ENCODE assay signal across 35 cellular contexts in the genomic region with DNA sequence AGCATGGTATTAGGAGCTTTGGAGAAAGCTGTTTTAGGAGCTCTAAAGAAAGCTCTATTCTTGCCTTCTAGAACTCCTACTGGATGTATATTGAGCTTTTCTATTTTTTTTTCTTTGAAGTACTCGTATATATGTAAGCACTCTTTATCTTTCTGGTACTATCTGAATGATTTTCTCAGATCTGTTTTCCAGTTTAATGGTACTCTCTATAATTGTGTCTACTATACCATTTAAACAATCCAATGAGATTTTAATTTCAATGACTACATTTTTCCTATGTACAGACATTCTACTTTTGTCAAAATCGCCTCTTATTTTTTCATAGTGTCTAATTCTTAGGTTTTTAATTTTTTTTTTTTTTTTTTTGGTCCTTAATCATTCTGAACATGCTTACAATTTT.
"Had no signal": no experiment of that assay in that cellular context is flagged by ENCODE, and none has a peak within 500 bp of the region (broad histone marks: within the 10 kb centered on the region; RNA-seq: fewer than 3 reads in every experiment).

No MANE protein-coding gene starts in this region.

- DNase-seq: Karpas-422, Kasumi-1, MG63, MM.1S, MV-4-11, NCI-H1048, NCI-H1092, NCI-H1092 treated with DMSO at 0.1 percent for 48 hours, NCI-H1105, NCI-H1105 treated with DMSO at 0.1 percent for 48 hours, NCI-H1417, NCI-H1417 treated with DMSO at 0.1 percent for 48 hours, NCI-H1436, NCI-H1436 treated with DMSO at 0.1 percent for 48 hours, NCI-H146, NCI-H1694, NCI-H1694 treated with DMSO at 0.1 percent for 48 hours, NCI-H187, NCI-H187 treated with DMSO at 0.1 percent for 48 hours, NCI-H1930, NCI-H2029, NCI-H2029 treated with DMSO at 0.1 percent for 48 hours, NCI-H2081, NCI-H2081 treated with DMSO at 0.1 percent for 48 hours, NCI-H2107, NCI-H2171, NCI-H2171 treated with DMSO at 0.1 percent for 48 hours, NCI-H2227 treated with DMSO at 0.1 percent for 48 hours, NCI-H226, NCI-H345, NCI-H446, NCI-H446 treated with DMSO at 0.1 percent for 48 hours, NCI-H510A, NCI-H510A treated with DMSO at 0.1 percent for 48 hours, NCI-H524 had no signal

- H3K4me3 ChIP-seq: MG63 had no signal

- H3K27me3 ChIP-seq: MG63 had no signal

- H3K9me3 ChIP-seq: MG63 had no signal

- H3K36me3 ChIP-seq: MG63 had no signal
